Comparison of ENCODE assay signal across 8 cellular contexts in genomic region chr7:24981544-24981951, GRCh38. TPM values are rescaled to one million over a fixed set of nuclear protein-coding genes. Genes with fewer than 3 reads are reported as not detected.
DNase-seq lines count a peak whose midpoint lies in the region; ATAC-seq and TF ChIP-seq lines count a peak whose summit lies in the region.

No MANE protein-coding gene starts in this region.

- H3K4me1 ChIP-seq in iPS-20b (ENCODE audit: insufficient read depth, low read length) (peaks cover 7% of the 10 kb centered on the region; the same call in 1 of the 2 replicates), sigmoid colon (peaks cover 0 to 29% (median 21%) of the 10 kb centered on the region in 4 donors)

- H3K27ac Mint-ChIP-seq in HFFc6 (peak overlapping the region; percentile 97), MCF 10A (ENCODE audit: low read depth, unreplicated experiment) (peak overlapping the region; percentile 43)
- H3K27ac Mint-ChIP-seq in T-helper 2 cell treated with Interferon-gamma antibody and Interleukin-4, amounts not matched to agents 5 μg/mL and 100 μg/mL, for 36 hours, result peak overlapping the region; percentile 70

- no peak; the same call in 1 of the 2 replicates for TF ChIP-seq CTCF in HFFc6 (IDR thresholded peaks at IDR 0.05)
- no peak for TF ChIP-seq CTCF in MCF 10A (IDR thresholded peaks at IDR 0.05; ENCODE audit: unreplicated experiment)
- TF ChIP-seq CTCF in sigmoid colon (IDR thresholded peaks at IDR 0.05), result no peak

- intact Hi-C loops in MCF 10A (cut with micrococcal nuclease) (loop anchor here (1.0 kb wide), 1 partner anchor 113 kb away; no protein-coding TSS in a partner anchor), sigmoid colon (cut with DNase I) (loop anchor here (5.0 kb wide), 1 partner anchor 159 kb away; no protein-coding TSS in a partner anchor)

- H3K27me3 Mint-ChIP-seq in HFFc6 (ENCODE audit: insufficient read depth) (peaks cover 5% of the 10 kb centered on the region), MCF 10A (ENCODE audit: insufficient read depth, unreplicated experiment) (no peaks in the 10 kb centered on the region)
- peaks cover 3% of the 10 kb centered on the region for H3K27me3 Mint-ChIP-seq in T-helper 2 cell treated with Interferon-gamma antibody and Interleukin-4, amounts not matched to agents 5 μg/mL and 100 μg/mL, for 36 hours (ENCODE audit: low read depth)

- no peak overlapping the region for H3K9ac ChIP-seq in iPS-20b (ENCODE audit: low read depth, low read length)

- ATAC-seq in HG03135 (IDR thresholded peaks at IDR 0.05; ENCODE audit: unreplicated experiment) (no peak), HG02870 (IDR thresholded peaks at IDR 0.05; ENCODE audit: unreplicated experiment) (no peak)

- peaks cover 48% of the 10 kb centered on the region for H3K27me3 ChIP-seq in iPS-20b (ENCODE audit: insufficient read depth, low read length)
- H3K27me3 ChIP-seq in sigmoid colon, result peaks cover 0 to 8% (median 0%) of the 10 kb centered on the region in 3 donors

- H3K36me3 Mint-ChIP-seq in HFFc6 (ENCODE audit: low read depth), result peaks cover 16% of the 10 kb centered on the region; the same call in 1 of the 2 replicates
- H3K36me3 Mint-ChIP-seq in T-helper 2 cell treated with Interferon-gamma antibody and Interleukin-4, amounts not matched to agents 5 μg/mL and 100 μg/mL, for 36 hours (ENCODE audit: low read depth), result peaks cover 17% of the 10 kb centered on the region
- no peaks in the 10 kb centered on the region for H3K36me3 Mint-ChIP-seq in MCF 10A (ENCODE audit: insufficient read depth, unreplicated experiment)

- H3K36me3 ChIP-seq in iPS-20b (ENCODE audit: insufficient read depth, low read depth, low read length), result no peaks in the 10 kb centered on the region
- H3K36me3 ChIP-seq in sigmoid colon, result no peaks in the 10 kb centered on the region

- H3K4me1 Mint-ChIP-seq in HFFc6 (ENCODE audit: low read depth) (peaks cover 64% of the 10 kb centered on the region), MCF 10A (ENCODE audit: insufficient read depth, unreplicated experiment) (peaks cover 29% of the 10 kb centered on the region)
- peaks cover 33% of the 10 kb centered on the region for H3K4me1 Mint-ChIP-seq in T-helper 2 cell treated with Interferon-gamma antibody and Interleukin-4, amounts not matched to agents 5 μg/mL and 100 μg/mL, for 36 hours (ENCODE audit: low read depth)

- H3K9me3 Mint-ChIP-seq in HFFc6 (no peaks in the 10 kb centered on the region), MCF 10A (ENCODE audit: unreplicated experiment) (no peaks in the 10 kb centered on the region)
- H3K9me3 Mint-ChIP-seq in T-helper 2 cell treated with Interferon-gamma antibody and Interleukin-4, amounts not matched to agents 5 μg/mL and 100 μg/mL, for 36 hours, result no peaks in the 10 kb centered on the region

- WGBS in sigmoid colon, 2 donors, result 0% methylated on average over 33 of the region's 33 CpGs

- TF ChIP-seq POLR2A in sigmoid colon (IDR thresholded peaks at IDR 0.05), result no peak

- no TSS peak for BruUV-seq in MCF 10A (replicated peaks; lab: Mats Ljungman, UMichigan)

- CTCF ChIA-PET in MCF 10A (lab: Yijun Ruan, JAX), result interaction anchor here (0.6 to 7.5 kb wide), 37 partner anchors 10 to 1249 kb away, joined by 3 to 104 read pairs (median 5); no protein-coding TSS in a partner anchor

- H3K4me3 Mint-ChIP-seq in HFFc6 (peak overlapping the region; percentile 91), MCF 10A (ENCODE audit: unreplicated experiment) (peak overlapping the region; percentile 82)
- peak overlapping the region; percentile 95 for H3K4me3 Mint-ChIP-seq in T-helper 2 cell treated with Interferon-gamma antibody and Interleukin-4, amounts not matched to agents 5 μg/mL and 100 μg/mL, for 36 hours

- DNase-seq in COLO668 (lab: John Stamatoyannopoulos, UW; ENCODE audit: unreplicated experiment) (peak; percentile 76), HFFc6 (peak; percentile 83), MCF 10A (ENCODE audit: unreplicated experiment) (peak; percentile 68), sigmoid colon (peak; percentile 75)
- peak; percentile 69 for DNase-seq in T-helper 2 cell treated with Interferon-gamma antibody and Interleukin-4, amounts not matched to agents 5 μg/mL and 100 μg/mL, for 36 hours (ENCODE audit: low spot score)

- H3K4me3 ChIP-seq in iPS-20b (ENCODE audit: low read length) (peak overlapping the region; percentile 73), sigmoid colon (peak overlapping the region; percentile 49 to 76 (median 66))

- POLR2A ChIA-PET in MCF 10A (lab: Yijun Ruan, JAX), result interaction anchor here (0.6 to 7.5 kb wide), 37 partner anchors 8 to 311 kb away, joined by 3 to 163 read pairs (median 5); no protein-coding TSS in a partner anchor

- TF ChIP-seq EP300 in sigmoid colon (IDR thresholded peaks at IDR 0.05), result no peak

- no peak overlapping the region for H3K27ac ChIP-seq in iPS-20b (ENCODE audit: low read length)
- H3K27ac ChIP-seq in sigmoid colon, result peak overlapping the region; percentile 78 to 87 (median 80)

- H3K9me3 ChIP-seq in iPS-20b (ENCODE audit: insufficient read depth, low read depth, low read length), result peaks cover 6% of the 10 kb centered on the region; the same call in 1 of the 2 replicates
- H3K9me3 ChIP-seq in sigmoid colon, result no peaks in the 10 kb centered on the region

RNA-seq across cellular contexts. Expression of gene OSBPL3, which starts 1.6 kb away (rescaled TPM):
- 10 to 100 TPM; 49.7 to 68.8 (median 63.2) TPM for total RNA-seq in HFFc6 (2021; fragmentation: NEBNext Ultra II Directional; extraction: Animal tissue kit (Norgen Biotek cat#: 25700))
- total RNA-seq in MCF 10A (2022), result 33.8 and 35.7 TPM in 2 replicates
- 1 to 10 TPM; 1.8 to 2.2 (median 1.9) TPM for total RNA-seq in sigmoid colon
- 1 to 10 TPM in 2 of 3 donors, under 1 TPM in 1; 0.60 to 6.3 (median 1.6) TPM for polyA plus RNA-seq in sigmoid colon

Comparison
In these comparisons a context has a peak if more than half of its experiments do, and no peak if none do; other contexts are left out.
1. H3K27ac Mint-ChIP-seq: peak in every context shown above with its lines; median percentile 97 in HFFc6; 70 in T-helper 2 cell treated with Interferon-gamma antibody and Interleukin-4, amounts not matched to agents 5 μg/mL and 100 μg/mL, for 36 hours; 43 in MCF 10A.
2. RNA of gene OSBPL3, which starts 1.6 kb away (total RNA-seq): 49.7 to 68.8 TPM in HFFc6 and 33.8 to 35.7 TPM in MCF 10A; 1.8 to 2.2 TPM in sigmoid colon; every median in the first group is over 10 times any median in the second.
3. Peak in every context shown above with its lines, with median percentiles within 50 percentile points of each other: DNase-seq and H3K4me3 Mint-ChIP-seq.